Comparison of ENCODE assay signal across 28 cellular contexts in the genomic region with DNA sequence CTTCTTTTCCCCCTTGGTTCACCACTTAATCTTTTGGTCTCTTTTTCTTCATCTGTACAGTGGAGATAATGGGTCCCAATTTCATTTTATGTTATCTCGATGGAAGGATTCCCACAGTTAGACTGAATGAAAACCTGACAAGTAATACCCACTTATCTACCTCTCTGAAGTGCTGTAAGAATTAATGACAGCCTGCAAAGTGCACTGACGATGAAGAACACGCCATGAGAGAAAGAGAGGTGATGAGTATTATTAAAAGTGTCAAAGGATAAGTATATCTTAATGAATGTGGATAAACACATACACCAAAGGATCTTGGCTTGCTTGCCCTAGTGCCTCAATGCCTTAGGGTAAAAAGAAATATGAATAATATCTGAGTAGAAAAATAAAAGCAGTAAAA.
"Had no signal": no experiment of that assay in that cellular context is flagged by ENCODE, and none has a peak within 500 bp of the region (broad histone marks: within the 10 kb centered on the region; RNA-seq: fewer than 3 reads in every experiment).

No MANE protein-coding gene starts in this region.

- DNase-seq: activated CD4-positive, alpha-beta memory T cell treated with anti-CD3 and anti-CD28 coated beads for 36 hours; activated CD4-positive, alpha-beta T cell treated with anti-CD3 and anti-CD28 coated beads for 36 hours; activated CD4-positive, alpha-beta T cell treated with anti-CD3 and anti-CD28 coated beads, Interleukin-2, amount 10 ng/mL, durations not matched to agents 24 days and 14 days; activated CD4-positive, CD25-positive, alpha-beta regulatory T cell; activated CD4-positive, CD25-positive, alpha-beta regulatory T cell treated with anti-CD3 and anti-CD28 coated beads, Interleukin-2, amount 50 U/mL, for 72 hours; activated CD8-positive, alpha-beta memory T cell treated with anti-CD3 and anti-CD28 coated beads, Interleukin-2, amount 10 ng/mL, durations not matched to agents 7 days and 5 days; activated CD8-positive, alpha-beta memory T cell treated with anti-CD3 and anti-CD28 coated beads, Interleukin-2, amount 50 U/mL, for 4 hours; activated CD8-positive, alpha-beta T cell treated with anti-CD3 and anti-CD28 coated beads, Interleukin-2, amount 10 ng/mL, durations not matched to agents 7 days and 5 days; activated effector memory CD4-positive, alpha-beta T cell treated with anti-CD3 and anti-CD28 coated beads, Interleukin-2, amount 50 U/mL, for 16 hours; activated naive CD4-positive, alpha-beta T cell treated with anti-CD3 and anti-CD28 coated beads for 36 hours; activated naive CD8-positive, alpha-beta T cell treated with anti-CD3 and anti-CD28 coated beads for 36 hours; activated naive CD8-positive, alpha-beta T cell treated with anti-CD3 and anti-CD28 coated beads, Interleukin-2, amount 50 U/mL, for 24 hours; activated T-cell treated with anti-CD3 and anti-CD28 coated beads, Interleukin-2, amount 50 U/mL, for 1 hour; activated T-cell treated with anti-CD3 and anti-CD28 coated beads, Interleukin-2, amount 50 U/mL, for 48 hours; adrenal gland; amygdala; aorta; body of pancreas; caudate nucleus; cortex of kidney; dermis blood vessel endothelial cell; effector CD4-positive, alpha-beta T cell; effector memory CD8-positive, alpha-beta T cell; erythroblast; foreskin keratinocyte; T-helper 2 cell had no signal

- ATAC-seq: activated CD4-positive, alpha-beta T cell treated with anti-CD3 and anti-CD28 coated beads for 36 hours; activated CD8-positive, alpha-beta memory T cell treated with anti-CD3 and anti-CD28 coated beads, Interleukin-2, amount 10 ng/mL, durations not matched to agents 7 days and 5 days; activated CD8-positive, alpha-beta T cell treated with anti-CD3 and anti-CD28 coated beads, Interleukin-2, amount 10 ng/mL, durations not matched to agents 7 days and 5 days; activated naive CD8-positive, alpha-beta T cell treated with anti-CD3 and anti-CD28 coated beads, Interleukin-2, amount 50 U/mL, for 24 hours; body of pancreas; effector memory CD8-positive, alpha-beta T cell; foreskin keratinocyte; gastroesophageal sphincter had no signal

- H3K9me3 ChIP-seq: adrenal gland, body of pancreas, esophagus muscularis mucosa had no signal

- H3K36me3 ChIP-seq: adrenal gland, esophagus muscularis mucosa, gastroesophageal sphincter had no signal

- H3K4me3 ChIP-seq: adrenal gland, body of pancreas, esophagus muscularis mucosa, gastroesophageal sphincter had no signal

- H3K4me1 ChIP-seq: body of pancreas, esophagus muscularis mucosa, foreskin keratinocyte, gastroesophageal sphincter had no signal
